16 cellular contexts compared by ENCODE assay signal in the genomic region with DNA sequence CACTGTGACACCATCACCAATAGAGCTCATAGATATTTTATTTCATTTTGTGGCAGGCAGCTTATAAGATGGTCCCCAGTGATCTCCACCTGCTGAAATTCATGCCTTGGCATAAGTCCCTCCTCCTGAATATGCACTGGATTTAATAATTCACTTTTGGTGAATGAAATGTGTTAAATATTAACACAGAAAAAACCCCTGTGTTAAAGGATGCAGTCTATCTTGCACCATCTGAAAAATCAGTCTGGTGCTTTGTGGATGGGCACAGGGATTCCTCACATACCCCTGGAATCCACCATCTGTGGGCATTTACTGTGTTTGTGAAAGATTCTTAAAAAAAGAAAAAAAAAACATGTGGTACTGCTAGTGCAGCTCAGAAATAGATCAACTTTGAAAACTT. TPM values are rescaled to one million over a fixed set of nuclear protein-coding genes. Genes with fewer than 3 reads are reported as not detected.
A peak's percentile ranks its signal among the peaks of the same experiment; 100 is the strongest.
DNase-seq lines count a peak whose midpoint lies in the region; ATAC-seq and TF ChIP-seq lines count a peak whose summit lies in the region.
"Had no signal": no experiment of that assay in that cellular context is flagged by ENCODE, and none has a peak within 500 bp of the region (broad histone marks: within the 10 kb centered on the region; RNA-seq: fewer than 3 reads in every experiment).

No MANE protein-coding gene starts in this region.

- no peaks in the 10 kb centered on the region for H3K27me3 ChIP-seq in BE2C
- H3K27me3 ChIP-seq: esophagus muscularis mucosa had no signal

- POLR2A ChIA-PET in naive thymus-derived CD8-positive, alpha-beta T cell (lab: Charles Lee), result interaction anchor here (0.7 to 0.8 kb wide), 3 partner anchors 21 to 60 kb away, joined by 3 read pairs; no protein-coding TSS in a partner anchor

- peaks cover 63% of the 10 kb centered on the region for H3K36me3 Mint-ChIP-seq in T-helper 2 cell treated with Interferon-gamma antibody and Interleukin-4, amounts not matched to agents 5 μg/mL and 100 μg/mL, for 36 hours (ENCODE audit: low read depth)
- peaks cover 14% of the 10 kb centered on the region for H3K36me3 Mint-ChIP-seq in T-helper 17 cell (ENCODE audit: low read depth)
- H3K36me3 Mint-ChIP-seq in naive thymus-derived CD8-positive, alpha-beta T cell, result peaks cover 4 to 72% (median 22%) of the 10 kb centered on the region in 3 donors

- no peaks in the 10 kb centered on the region for H3K4me1 ChIP-seq in BE2C

- H3K4me3 Mint-ChIP-seq in T-helper 2 cell treated with Interferon-gamma antibody and Interleukin-4, amounts not matched to agents 5 μg/mL and 100 μg/mL, for 36 hours, result no peak overlapping the region
- H3K4me3 Mint-ChIP-seq in T-helper 17 cell, result no peak overlapping the region
- peak overlapping the region in 1 of 10 donors; percentile 52 for H3K4me3 Mint-ChIP-seq in naive thymus-derived CD8-positive, alpha-beta T cell

- H3K9me3 ChIP-seq in T-helper 17 cell (ENCODE audit: control insufficient read depth, low read length, poor library complexity, severe bottlenecking), result no peaks in the 10 kb centered on the region
- H3K9me3 ChIP-seq in BE2C, result no peaks in the 10 kb centered on the region
- H3K9me3 ChIP-seq: esophagus muscularis mucosa had no signal

- no peaks in the 10 kb centered on the region for H3K9me3 Mint-ChIP-seq in T-helper 2 cell treated with Interferon-gamma antibody and Interleukin-4, amounts not matched to agents 5 μg/mL and 100 μg/mL, for 36 hours
- no peaks in the 10 kb centered on the region for H3K9me3 Mint-ChIP-seq in naive thymus-derived CD8-positive, alpha-beta T cell

- H3K4me1 Mint-ChIP-seq in T-helper 2 cell treated with Interferon-gamma antibody and Interleukin-4, amounts not matched to agents 5 μg/mL and 100 μg/mL, for 36 hours (ENCODE audit: low read depth), result peaks cover 53% of the 10 kb centered on the region
- H3K4me1 Mint-ChIP-seq in T-helper 17 cell, result peaks cover 41% of the 10 kb centered on the region
- H3K4me1 Mint-ChIP-seq in naive thymus-derived CD8-positive, alpha-beta T cell, result peaks cover 31 to 83% (median 65%) of the 10 kb centered on the region in 4 donors

- no peaks in the 10 kb centered on the region for H3K36me3 ChIP-seq in BE2C
- H3K36me3 ChIP-seq: esophagus muscularis mucosa had no signal

- peak overlapping the region; percentile 27 for H3K27ac Mint-ChIP-seq in T-helper 2 cell treated with Interferon-gamma antibody and Interleukin-4, amounts not matched to agents 5 μg/mL and 100 μg/mL, for 36 hours
- peak overlapping the region; percentile 34 for H3K27ac Mint-ChIP-seq in T-helper 17 cell
- peak overlapping the region in 9 of 10 donors; percentile 28 to 80 (median 63) for H3K27ac Mint-ChIP-seq in naive thymus-derived CD8-positive, alpha-beta T cell

- no peak overlapping the region for H3K4me3 ChIP-seq in BE2C (ENCODE audit: low read depth, low read length)
- H3K4me3 ChIP-seq: esophagus muscularis mucosa had no signal

- DNase-seq in T-helper 2 cell treated with Interferon-gamma antibody and Interleukin-4, amounts not matched to agents 5 μg/mL and 100 μg/mL, for 36 hours (ENCODE audit: low spot score), result no peak
- DNase-seq in T-helper 2 cell, result no peak
- no peak for DNase-seq in T-helper 17 cell
- DNase-seq in naive thymus-derived CD8-positive, alpha-beta T cell, result no peak
- DNase-seq in BE2C, result no peak
- DNase-seq in activated CD4-positive, alpha-beta T cell treated with anti-CD3 and anti-CD28 coated beads for 1 hour, result no peak
- DNase-seq in stimulated activated CD4-positive, alpha-beta T cell treated with anti-CD3 and anti-CD28 coated beads, Interleukin-4, amount 100 ng/mL, for 4 hours, result no peak
- DNase-seq: activated CD4-positive, alpha-beta T cell treated with anti-CD3 and anti-CD28 coated beads, Interleukin-2, amount 50 U/mL, for 1 hour; activated naive CD4-positive, alpha-beta T cell treated with anti-CD3 and anti-CD28 coated beads, Interleukin-2, amount 50 U/mL, for 16 hours; cerebellar nuclear complex; DND-41; NCI-H1048; NCI-H2227 treated with DMSO at 0.1 percent for 48 hours; stimulated activated CD8-positive, alpha-beta memory T cell treated with anti-CD3 and anti-CD28 coated beads, Interleukin-4, amount 100 ng/mL, for 48 hours had no signal

- ATAC-seq in GM21528 (IDR thresholded peaks at IDR 0.05; ENCODE audit: low FRiP score, unreplicated experiment) (peak; percentile 45), T-helper 17 cell (peak; percentile 39)
- ATAC-seq in naive thymus-derived CD8-positive, alpha-beta T cell, result no peak

- no peak for TF ChIP-seq CTCF in BE2C (IDR thresholded peaks at IDR 0.05; ENCODE audit: low read depth, low read length)

- H3K27me3 Mint-ChIP-seq in T-helper 2 cell treated with Interferon-gamma antibody and Interleukin-4, amounts not matched to agents 5 μg/mL and 100 μg/mL, for 36 hours (ENCODE audit: low read depth), result no peaks in the 10 kb centered on the region
- no peaks in the 10 kb centered on the region for H3K27me3 Mint-ChIP-seq in T-helper 17 cell
- no peaks in the 10 kb centered on the region for H3K27me3 Mint-ChIP-seq in naive thymus-derived CD8-positive, alpha-beta T cell

RNA-seq across cellular contexts. Expression of a gene that starts 26.1 kb away (rescaled TPM):
- 100 to 1,000 TPM; 368 to 424 TPM for total RNA-seq in T-helper 17 cell
- 100 to 1,000 TPM; 408 to 419 TPM for total RNA-seq in naive thymus-derived CD8-positive, alpha-beta T cell
- 100 to 1,000 TPM in 2 of 3 donors, 10 to 100 TPM in 1; 97.5 to 116 (median 103) TPM for polyA plus RNA-seq in naive thymus-derived CD8-positive, alpha-beta T cell
- polyA plus RNA-seq in BE2C (2012; ENCODE audit: insufficient read depth, insufficient read length, low read depth), result 7.4 TPM

Comparison
In these comparisons a context has a peak if more than half of its experiments do, and no peak if none do; other contexts are left out.
1. ATAC-seq: peak in GM21528 (single experiment) and T-helper 17 cell (single experiment); none in naive thymus-derived CD8-positive, alpha-beta T cell (0 of 2).
2. Peak in every context shown above with its lines, with median percentiles within 50 percentile points of each other: H3K27ac Mint-ChIP-seq.